Comparison of ENCODE assay signal across 12 cellular contexts in genomic region chr17:77570565-77570898, GRCh38.
"Had no signal": no experiment of that assay in that cellular context is flagged by ENCODE, and none has a peak within 500 bp of the region (broad histone marks: within the 10 kb centered on the region; RNA-seq: fewer than 3 reads in every experiment).

No MANE protein-coding gene starts in this region.

- ATAC-seq: activated CD8-positive, alpha-beta T cell treated with anti-CD3 and anti-CD28 coated beads, Interleukin-2, amount 10 ng/mL, durations not matched to agents 7 days and 5 days; mucosa of descending colon had no signal

- H3K79me2 ChIP-seq: parathyroid adenoma had no signal

- H3K36me3 ChIP-seq: heart right ventricle, left ventricle myocardium inferior had no signal

- H3K4me1 ChIP-seq: parathyroid adenoma had no signal

- H3K9me3 ChIP-seq: heart right ventricle, left ventricle myocardium inferior, mucosa of descending colon had no signal

- H3K4me3 ChIP-seq: mucosa of descending colon had no signal

- H2AFZ ChIP-seq: parathyroid adenoma had no signal

- DNase-seq: activated B cell treated with CpG ODN at 0.5 μM for 24 hours; activated CD4-positive, alpha-beta T cell treated with anti-CD3 and anti-CD28 coated beads, Interleukin-2, amount 10 ng/mL, durations not matched to agents 7 days and 5 days; activated CD8-positive, alpha-beta T cell treated with anti-CD3 and anti-CD28 coated beads, Interleukin-2, amount 10 ng/mL, durations not matched to agents 7 days and 5 days; activated naive CD4-positive, alpha-beta T cell treated with anti-CD3 and anti-CD28 coated beads for 36 hours; activated T-cell treated with anti-CD3 and anti-CD28 coated beads, Interleukin-2, amount 50 U/mL, for 24 hours; heart right ventricle; left ventricle myocardium inferior; mucosa of descending colon; naive B cell; stimulated activated CD4-positive, alpha-beta T cell treated with anti-CD3 and anti-CD28 coated beads, Interleukin-4, amount 100 ng/mL, for 4 hours; stimulated activated naive B cell treated with anti-CD40 and anti-IgM and Interleukin-4, amounts not matched to agents 10 μg/mL and 1 μg/mL and 100 μg/mL, for 72 hours had no signal

- H3K27ac ChIP-seq: left ventricle myocardium inferior, parathyroid adenoma had no signal

- H3K9ac ChIP-seq: parathyroid adenoma had no signal
